Comparison of ENCODE assay signal across 14 cellular contexts in genomic region chr13:20387441-20387971, GRCh38.
A peak's percentile ranks its signal among the peaks of the same experiment; 100 is the strongest.
DNase-seq lines count a peak whose midpoint lies in the region; ATAC-seq, FAIRE-seq and TF ChIP-seq lines count a peak whose summit lies in the region.
"Had no signal": no experiment of that assay in that cellular context is flagged by ENCODE, and none has a peak within 500 bp of the region (broad histone marks: within the 10 kb centered on the region; RNA-seq: fewer than 3 reads in every experiment).

No MANE protein-coding gene starts in this region.

- H3K27ac Mint-ChIP-seq in activated naive CD8-positive, alpha-beta T cell treated with anti-CD3 and anti-CD28 coated beads for 36 hours, result peak overlapping the region; percentile 39
- H3K27ac Mint-ChIP-seq in activated naive CD8-positive, alpha-beta T cell treated with anti-CD3 and anti-CD28 coated beads, Interleukin-2, amount 50 U/mL, for 24 hours, result no peak overlapping the region

- no peak overlapping the region for H3K4me3 ChIP-seq in fibroblast of the aortic adventitia (ENCODE audit: low read depth, low read length)
- H3K4me3 ChIP-seq in thyroid gland (replicated peaks in 1 of 3), result no peak overlapping the region
- no peak overlapping the region for H3K4me3 ChIP-seq in pancreas
- H3K4me3 ChIP-seq: body of pancreas had no signal

- no peaks in the 10 kb centered on the region for H3K27me3 Mint-ChIP-seq in activated naive CD8-positive, alpha-beta T cell treated with anti-CD3 and anti-CD28 coated beads for 36 hours
- no peaks in the 10 kb centered on the region for H3K27me3 Mint-ChIP-seq in activated naive CD8-positive, alpha-beta T cell treated with anti-CD3 and anti-CD28 coated beads, Interleukin-2, amount 50 U/mL, for 24 hours

- H3K36me3 Mint-ChIP-seq in activated naive CD8-positive, alpha-beta T cell treated with anti-CD3 and anti-CD28 coated beads for 36 hours, result no peaks in the 10 kb centered on the region
- no peaks in the 10 kb centered on the region for H3K36me3 Mint-ChIP-seq in activated naive CD8-positive, alpha-beta T cell treated with anti-CD3 and anti-CD28 coated beads, Interleukin-2, amount 50 U/mL, for 24 hours (ENCODE audit: low read depth)

- ATAC-seq in activated naive CD8-positive, alpha-beta T cell treated with anti-CD3 and anti-CD28 coated beads, Interleukin-2, amount 50 U/mL, for 24 hours, result no peak
- no peak for ATAC-seq in HG02938 (IDR thresholded peaks at IDR 0.05; ENCODE audit: unreplicated experiment)
- ATAC-seq in HG03378 (IDR thresholded peaks at IDR 0.05; ENCODE audit: unreplicated experiment), result no peak
- ATAC-seq in pancreas, result no peak
- ATAC-seq: body of pancreas, HCT116 had no signal

- H3K9me3 Mint-ChIP-seq in activated naive CD8-positive, alpha-beta T cell treated with anti-CD3 and anti-CD28 coated beads for 36 hours, result no peaks in the 10 kb centered on the region
- H3K9me3 Mint-ChIP-seq in activated naive CD8-positive, alpha-beta T cell treated with anti-CD3 and anti-CD28 coated beads, Interleukin-2, amount 50 U/mL, for 24 hours, result no peaks in the 10 kb centered on the region

- TF ChIP-seq POLR2A in thyroid gland (IDR thresholded peaks at IDR 0.05), result no peak

- H3K4me1 Mint-ChIP-seq in activated naive CD8-positive, alpha-beta T cell treated with anti-CD3 and anti-CD28 coated beads for 36 hours, result peaks cover 16% of the 10 kb centered on the region
- peaks cover 3% of the 10 kb centered on the region for H3K4me1 Mint-ChIP-seq in activated naive CD8-positive, alpha-beta T cell treated with anti-CD3 and anti-CD28 coated beads, Interleukin-2, amount 50 U/mL, for 24 hours

- intact Hi-C loops in thyroid gland (cut with DNase I), result no loop called here
- intact Hi-C loops in pancreas (cut with DNase I), result no loop called here

- H3K4me3 Mint-ChIP-seq in activated naive CD8-positive, alpha-beta T cell treated with anti-CD3 and anti-CD28 coated beads for 36 hours, result no peak overlapping the region
- H3K4me3 Mint-ChIP-seq in activated naive CD8-positive, alpha-beta T cell treated with anti-CD3 and anti-CD28 coated beads, Interleukin-2, amount 50 U/mL, for 24 hours, result no peak overlapping the region

- H3K27ac ChIP-seq in thyroid gland (peak overlapping the region; percentile 38 to 73 (median 54)), pancreas (no peak overlapping the region)
- H3K27ac ChIP-seq: body of pancreas had no signal

- DNase-seq in activated naive CD8-positive, alpha-beta T cell treated with anti-CD3 and anti-CD28 coated beads for 36 hours, result no peak
- no peak for DNase-seq in activated naive CD8-positive, alpha-beta T cell treated with anti-CD3 and anti-CD28 coated beads, Interleukin-2, amount 50 U/mL, for 24 hours
- peak; percentile 60 for DNase-seq in RKO (ENCODE audit: low spot score)
- DNase-seq in fibroblast of the aortic adventitia (ENCODE audit: low read depth), result peak; percentile 12
- no peak for DNase-seq in thyroid gland
- no peak for DNase-seq in pancreas
- DNase-seq: activated CD8-positive, alpha-beta memory T cell treated with anti-CD3 and anti-CD28 coated beads, Interleukin-2, amount 50 U/mL, for 4 hours; body of pancreas; NCI-H1930; stimulated activated CD4-positive, alpha-beta T cell treated with anti-CD3 and anti-CD28 coated beads, Interleukin-1b, Interleukin-23, amount 100 ng/mL, for 48 hours had no signal

- no peak for FAIRE-seq in pancreas (lab: Jason Lieb, UNC)
- FAIRE-seq: endometrium had no signal

- H3K36me3 ChIP-seq in thyroid gland (no peaks in the 10 kb centered on the region), pancreas (no peaks in the 10 kb centered on the region)

- H3K9me3 ChIP-seq in thyroid gland (no peaks in the 10 kb centered on the region), pancreas (no peaks in the 10 kb centered on the region)
- H3K9me3 ChIP-seq: body of pancreas had no signal

- peaks cover 15 to 21% of the 10 kb centered on the region in 2 donors for H3K4me1 ChIP-seq in thyroid gland
- H3K4me1 ChIP-seq in pancreas, result no peaks in the 10 kb centered on the region
- H3K4me1 ChIP-seq: body of pancreas had no signal

- H3K27me3 ChIP-seq in thyroid gland (no peaks in the 10 kb centered on the region), pancreas (no peaks in the 10 kb centered on the region)
- H3K27me3 ChIP-seq: body of pancreas had no signal

- no peak for TF ChIP-seq CTCF in fibroblast of the aortic adventitia (IDR thresholded peaks at IDR 0.05; ENCODE audit: insufficient read depth, low read length)
- no peak for TF ChIP-seq CTCF in thyroid gland (IDR thresholded peaks at IDR 0.05)
- TF ChIP-seq CTCF in pancreas (IDR thresholded peaks at IDR 0.05), result no peak

- WGBS in thyroid gland, 2 donors, result 68 to 75% methylated on average over 8 of the region's 8 CpGs
- WGBS in pancreas, 2 donors, result 70 to 72% methylated on average over 8 of the region's 8 CpGs

Comparison
In these comparisons a context has a peak if more than half of its experiments do, and no peak if none do; other contexts are left out.
1. DNase-seq: peak in RKO (single experiment) and fibroblast of the aortic adventitia (single experiment); none in activated naive CD8-positive, alpha-beta T cell treated with anti-CD3 and anti-CD28 coated beads for 36 hours (single experiment), activated naive CD8-positive, alpha-beta T cell treated with anti-CD3 and anti-CD28 coated beads, Interleukin-2, amount 50 U/mL, for 24 hours (single experiment), thyroid gland (0 of 2) and pancreas (0 of 6).
2. H3K27ac ChIP-seq: peak in thyroid gland (3 of 3); none in pancreas (0 of 4).